14 cellular contexts compared by ENCODE assay signal in genomic region chr16:692356-693108, GRCh38. TPM values are rescaled to one million over a fixed set of nuclear protein-coding genes. Genes with fewer than 3 reads are reported as not detected.
DNase-seq lines count a peak whose midpoint lies in the region; ATAC-seq lines count a peak whose summit lies in the region.
"Had no signal": no experiment of that assay in that cellular context is flagged by ENCODE, and none has a peak within 500 bp of the region (broad histone marks: within the 10 kb centered on the region; RNA-seq: fewer than 3 reads in every experiment).

No MANE protein-coding gene starts in this region.

- H3K27me3 Mint-ChIP-seq in T-helper 1 cell treated with Interleukin-12 subunit alpha and Interleukin-12 subunit beta and Interleukin-4 antibody, amounts not matched to agents 30 μg/mL and 1 μg/mL, for 36 hours (ENCODE audit: low read depth) = peaks cover 20% of the 10 kb centered on the region
- H3K27me3 Mint-ChIP-seq in activated T-helper 17 cell treated with anti-CD3 and anti-CD28 coated beads, Interleukin-2, amount 50 U/mL, for 72 hours = no peaks in the 10 kb centered on the region
- H3K27me3 Mint-ChIP-seq in natural killer cell treated with Interleukin-12 subunit alpha and Interleukin-12 subunit beta and Interleukin-15 and Interleukin-18, amount 100 ng/mL, for 72 hours = peaks cover 0 to 8% of the 10 kb centered on the region in 2 donors

- peaks cover 4% of the 10 kb centered on the region for H3K9me3 Mint-ChIP-seq in T-helper 1 cell treated with Interleukin-12 subunit alpha and Interleukin-12 subunit beta and Interleukin-4 antibody, amounts not matched to agents 30 μg/mL and 1 μg/mL, for 36 hours
- no peaks in the 10 kb centered on the region for H3K9me3 Mint-ChIP-seq in activated T-helper 17 cell treated with anti-CD3 and anti-CD28 coated beads, Interleukin-2, amount 50 U/mL, for 72 hours
- no peaks in the 10 kb centered on the region for H3K9me3 Mint-ChIP-seq in natural killer cell treated with Interleukin-12 subunit alpha and Interleukin-12 subunit beta and Interleukin-15 and Interleukin-18, amount 100 ng/mL, for 72 hours

- ATAC-seq in activated T-helper 17 cell treated with anti-CD3 and anti-CD28 coated beads, Interleukin-2, amount 50 U/mL, for 72 hours (replicated peaks) = no peak
- no peak for ATAC-seq in natural killer cell treated with Interleukin-12 subunit alpha and Interleukin-12 subunit beta and Interleukin-15 and Interleukin-18, amount 100 ng/mL, for 72 hours
- ATAC-seq: right cardiac atrium had no signal

- peak overlapping the region; percentile 30 for H3K4me3 Mint-ChIP-seq in T-helper 1 cell treated with Interleukin-12 subunit alpha and Interleukin-12 subunit beta and Interleukin-4 antibody, amounts not matched to agents 30 μg/mL and 1 μg/mL, for 36 hours
- peak overlapping the region; percentile 82 for H3K4me3 Mint-ChIP-seq in activated T-helper 17 cell treated with anti-CD3 and anti-CD28 coated beads, Interleukin-2, amount 50 U/mL, for 72 hours
- H3K4me3 Mint-ChIP-seq in natural killer cell treated with Interleukin-12 subunit alpha and Interleukin-12 subunit beta and Interleukin-15 and Interleukin-18, amount 100 ng/mL, for 72 hours = peak overlapping the region; percentile 35

- peaks cover 12% of the 10 kb centered on the region for H3K4me1 Mint-ChIP-seq in T-helper 1 cell treated with Interleukin-12 subunit alpha and Interleukin-12 subunit beta and Interleukin-4 antibody, amounts not matched to agents 30 μg/mL and 1 μg/mL, for 36 hours (ENCODE audit: low read depth)
- peaks cover 9% of the 10 kb centered on the region for H3K4me1 Mint-ChIP-seq in activated T-helper 17 cell treated with anti-CD3 and anti-CD28 coated beads, Interleukin-2, amount 50 U/mL, for 72 hours
- peaks cover 3 to 10% of the 10 kb centered on the region in 2 donors for H3K4me1 Mint-ChIP-seq in natural killer cell treated with Interleukin-12 subunit alpha and Interleukin-12 subunit beta and Interleukin-15 and Interleukin-18, amount 100 ng/mL, for 72 hours (ENCODE audit: low read depth in 2 of 2)

- H3K36me3 Mint-ChIP-seq in T-helper 1 cell treated with Interleukin-12 subunit alpha and Interleukin-12 subunit beta and Interleukin-4 antibody, amounts not matched to agents 30 μg/mL and 1 μg/mL, for 36 hours (ENCODE audit: low read depth) = peaks cover 1% of the 10 kb centered on the region
- no peaks in the 10 kb centered on the region for H3K36me3 Mint-ChIP-seq in activated T-helper 17 cell treated with anti-CD3 and anti-CD28 coated beads, Interleukin-2, amount 50 U/mL, for 72 hours (ENCODE audit: low read depth)
- no peaks in the 10 kb centered on the region for H3K36me3 Mint-ChIP-seq in natural killer cell treated with Interleukin-12 subunit alpha and Interleukin-12 subunit beta and Interleukin-15 and Interleukin-18, amount 100 ng/mL, for 72 hours

- DNase-seq in T-helper 1 cell (no peak), NCI-H2227 treated with DMSO at 0.1 percent for 48 hours (lab: John Stamatoyannopoulos, UW) (no peak), DMS 273 treated with DMSO at 0.1 percent for 48 hours (lab: John Stamatoyannopoulos, UW) (no peak)
- DNase-seq in natural killer cell treated with Interleukin-12 subunit alpha and Interleukin-12 subunit beta and Interleukin-15 and Interleukin-18, amount 100 ng/mL, for 72 hours (ENCODE audit: low spot score) = no peak
- DNase-seq: islet precursor cell, mesendoderm, NCI-H2081, NCI-H524 treated with DMSO at 0.1 percent for 48 hours, OCI-M1, right cardiac atrium, uterus had no signal

- no peak overlapping the region for H3K27ac Mint-ChIP-seq in T-helper 1 cell treated with Interleukin-12 subunit alpha and Interleukin-12 subunit beta and Interleukin-4 antibody, amounts not matched to agents 30 μg/mL and 1 μg/mL, for 36 hours
- no peak overlapping the region for H3K27ac Mint-ChIP-seq in activated T-helper 17 cell treated with anti-CD3 and anti-CD28 coated beads, Interleukin-2, amount 50 U/mL, for 72 hours
- no peak overlapping the region for H3K27ac Mint-ChIP-seq in natural killer cell treated with Interleukin-12 subunit alpha and Interleukin-12 subunit beta and Interleukin-15 and Interleukin-18, amount 100 ng/mL, for 72 hours

RNA-seq across cellular contexts. Expression of gene WDR24, which starts 2.3 kb away (rescaled TPM):
- total RNA-seq in activated T-helper 17 cell treated with anti-CD3 and anti-CD28 coated beads, Interleukin-2, amount 50 U/mL, for 72 hours = 10 to 100 TPM; 15.6 to 18.7 TPM
- 10 to 100 TPM; 15.7 to 25.0 TPM for total RNA-seq in natural killer cell treated with Interleukin-12 subunit alpha and Interleukin-12 subunit beta and Interleukin-15 and Interleukin-18, amount 100 ng/mL, for 72 hours

RNA-seq across cellular contexts. Expression of gene JMJD8, which starts 8.4 kb away (rescaled TPM):
- 10 to 100 TPM; 16.8 to 26.8 TPM for total RNA-seq in activated T-helper 17 cell treated with anti-CD3 and anti-CD28 coated beads, Interleukin-2, amount 50 U/mL, for 72 hours
- total RNA-seq in natural killer cell treated with Interleukin-12 subunit alpha and Interleukin-12 subunit beta and Interleukin-15 and Interleukin-18, amount 100 ng/mL, for 72 hours = 10 to 100 TPM; 31.2 to 53.4 TPM

RNA-seq across cellular contexts. Expression of gene STUB1, which starts 12.3 kb away (rescaled TPM):
- 10 to 100 TPM; 47.5 to 98.2 TPM for total RNA-seq in activated T-helper 17 cell treated with anti-CD3 and anti-CD28 coated beads, Interleukin-2, amount 50 U/mL, for 72 hours
- total RNA-seq in natural killer cell treated with Interleukin-12 subunit alpha and Interleukin-12 subunit beta and Interleukin-15 and Interleukin-18, amount 100 ng/mL, for 72 hours = 100 to 1,000 TPM in 1 of 2 donors, 10 to 100 TPM in 1; 95.0 to 172 TPM

RNA-seq across cellular contexts. Expression of gene FBXL16, which starts 13.1 kb away (rescaled TPM):
- total RNA-seq in activated T-helper 17 cell treated with anti-CD3 and anti-CD28 coated beads, Interleukin-2, amount 50 U/mL, for 72 hours = 10 to 100 TPM in 1 of 2 donors, 1 to 10 TPM in 1; 6.4 to 23.6 TPM
- under 1 TPM in 1 of 2 donors, not detected in 1; 0.26 TPM for total RNA-seq in natural killer cell treated with Interleukin-12 subunit alpha and Interleukin-12 subunit beta and Interleukin-15 and Interleukin-18, amount 100 ng/mL, for 72 hours
- total RNA-seq: fibroblast of lung had no signal

RNA-seq across cellular contexts. Expression of gene RHBDL1, which starts 17.1 kb away (rescaled TPM):
- 1 to 10 TPM; 2.9 to 5.4 TPM for total RNA-seq in activated T-helper 17 cell treated with anti-CD3 and anti-CD28 coated beads, Interleukin-2, amount 50 U/mL, for 72 hours
- 1 to 10 TPM; 1.0 to 1.5 TPM for total RNA-seq in natural killer cell treated with Interleukin-12 subunit alpha and Interleukin-12 subunit beta and Interleukin-15 and Interleukin-18, amount 100 ng/mL, for 72 hours

Comparison
In these comparisons a context has a peak if more than half of its experiments do, and no peak if none do; other contexts are left out.
1. H3K4me3 Mint-ChIP-seq: peak in every context shown above with its lines; median percentile 82 in activated T-helper 17 cell treated with anti-CD3 and anti-CD28 coated beads, Interleukin-2, amount 50 U/mL, for 72 hours; 35 in natural killer cell treated with Interleukin-12 subunit alpha and Interleukin-12 subunit beta and Interleukin-15 and Interleukin-18, amount 100 ng/mL, for 72 hours; 30 in T-helper 1 cell treated with Interleukin-12 subunit alpha and Interleukin-12 subunit beta and Interleukin-4 antibody, amounts not matched to agents 30 μg/mL and 1 μg/mL, for 36 hours.